Comparison of ENCODE assay signal across 1 cellular context in genomic region chr11:64218628-64219353, GRCh38.
TF ChIP-seq lines count a peak whose summit lies in the region.

No MANE protein-coding gene starts in this region.

TF ChIP-seq in HepG2, 621 proteins besides CTCF, POLR2A, EP300 and RAD21 (continues in another document):
- TF ChIP-seq POLR2G (IDR thresholded peaks at IDR 0.05; ENCODE audit: low read depth, low read length): no peak
- TF ChIP-seq ZFP91 (CRISPR knock-in tag; IDR thresholded peaks at IDR 0.05; ENCODE audit: borderline replicate concordance): no peak
- peak; percentile 26; the same call in 1 of the 2 replicates for TF ChIP-seq MED1 (CRISPR knock-in tag; IDR thresholded peaks at IDR 0.05)
- TF ChIP-seq U2AF2 (IDR thresholded peaks at IDR 0.05; ENCODE audit: low read depth, low read length): no peak
- TF ChIP-seq TFDP2 (CRISPR knock-in tag; IDR thresholded peaks at IDR 0.05): no peak
- no peak for TF ChIP-seq ZNF138 (CRISPR knock-in tag; IDR thresholded peaks at IDR 0.05; ENCODE audit: low read depth)
- TF ChIP-seq CENPBD1 (CRISPR knock-in tag; IDR thresholded peaks at IDR 0.05; ENCODE audit: borderline replicate concordance, low read depth): no peak
- TF ChIP-seq GABPB1 (CRISPR knock-in tag; IDR thresholded peaks at IDR 0.05): peak; percentile 14; the same call in 1 of the 2 replicates
- peak; percentile 44; the same call in 1 of the 2 replicates for TF ChIP-seq MIXL1 (CRISPR knock-in tag; IDR thresholded peaks at IDR 0.05)
- no peak for TF ChIP-seq NKX3-1 (CRISPR knock-in tag; IDR thresholded peaks at IDR 0.05)
- TF ChIP-seq ZNF484 (CRISPR knock-in tag; IDR thresholded peaks at IDR 0.05; ENCODE audit: borderline replicate concordance, low read depth): no peak
- TF ChIP-seq ZMYM3 (CRISPR knock-in tag; IDR thresholded peaks at IDR 0.05): peak; percentile 49; the same call in 1 of the 2 replicates
- no peak for TF ChIP-seq MED8 (CRISPR knock-in tag; IDR thresholded peaks at IDR 0.05; ENCODE audit: insufficient replicate concordance)
- peak; percentile 50 for TF ChIP-seq ZNF687 (CRISPR knock-in tag; IDR thresholded peaks at IDR 0.05)
- peak; percentile 68 for TF ChIP-seq FOXP4 (CRISPR knock-in tag; IDR thresholded peaks at IDR 0.05)
- TF ChIP-seq ZFP36 (IDR thresholded peaks at IDR 0.05; ENCODE audit: borderline replicate concordance, low read depth, low read length, partially characterized antibody): peak; percentile 90
- TF ChIP-seq E2F5 (CRISPR knock-in tag; conservative IDR thresholded peaks at IDR 0.05): no peak
- peak; percentile 36; the same call in 1 of the 2 replicates for TF ChIP-seq HDAC1 (CRISPR knock-in tag; IDR thresholded peaks at IDR 0.05)
- TF ChIP-seq GZF1 (CRISPR knock-in tag; IDR thresholded peaks at IDR 0.05): no peak
- TF ChIP-seq ZNF276 (CRISPR knock-in tag; IDR thresholded peaks at IDR 0.05; ENCODE audit: low read depth): no peak
- no peak for TF ChIP-seq ZFP62 (CRISPR knock-in tag; IDR thresholded peaks at IDR 0.05)
- TF ChIP-seq ZNF282 (IDR thresholded peaks at IDR 0.05; ENCODE audit: partially characterized antibody): no peak
- TF ChIP-seq MTERF4 (CRISPR knock-in tag; IDR thresholded peaks at IDR 0.05): no peak
- TF ChIP-seq ZNF720 (CRISPR knock-in tag; IDR thresholded peaks at IDR 0.05): no peak
- TF ChIP-seq MLLT10 (CRISPR knock-in tag; IDR thresholded peaks at IDR 0.05): no peak
- TF ChIP-seq SNAPC4 (CRISPR knock-in tag; IDR thresholded peaks at IDR 0.05): no peak
- TF ChIP-seq ZNF574 (CRISPR knock-in tag; IDR thresholded peaks at IDR 0.05): no peak
- TF ChIP-seq TARDBP (CRISPR knock-in tag; IDR thresholded peaks at IDR 0.05): no peak
- TF ChIP-seq SCMH1 (CRISPR knock-in tag; IDR thresholded peaks at IDR 0.05; ENCODE audit: borderline replicate concordance): no peak
- TF ChIP-seq ZNF691 (CRISPR knock-in tag; IDR thresholded peaks at IDR 0.05; ENCODE audit: borderline replicate concordance, low read depth): no peak
- no peak for TF ChIP-seq BATF2 (CRISPR knock-in tag; IDR thresholded peaks at IDR 0.05)
- TF ChIP-seq ZNF629 (CRISPR knock-in tag; conservative IDR thresholded peaks at IDR 0.05): no peak
- TF ChIP-seq RFXAP (CRISPR knock-in tag; IDR thresholded peaks at IDR 0.05; ENCODE audit: borderline replicate concordance): no peak
- peak; percentile 73 for TF ChIP-seq GATAD2A (CRISPR knock-in tag; IDR thresholded peaks at IDR 0.05)
